ENCODE assay signal across 8 cellular contexts in genomic region chr14:68862954-68863594, GRCh38.
A peak's percentile ranks its signal among the peaks of the same experiment; 100 is the strongest.
DNase-seq lines count a peak whose midpoint lies in the region; ATAC-seq and TF ChIP-seq lines count a peak whose summit lies in the region.

No MANE protein-coding gene starts in this region.

- H3K9me3 ChIP-seq in DND-41 (ENCODE audit: insufficient read depth, low read length, severe bottlenecking) = peaks cover 11% of the 10 kb centered on the region
- H3K9me3 ChIP-seq in Loucy (ENCODE audit: insufficient read depth, low read depth, low read length) = peaks cover 4% of the 10 kb centered on the region; the same call in 1 of the 2 replicates
- H3K9me3 ChIP-seq in osteoblast (ENCODE audit: low read depth, low read length) = no peaks in the 10 kb centered on the region
- peaks cover 0 to 10% (median 0%) of the 10 kb centered on the region in 4 donors for H3K9me3 ChIP-seq in tibial nerve

- no peaks in the 10 kb centered on the region for H3K9me3 Mint-ChIP-seq in activated T-helper 17 cell treated with anti-CD3 and anti-CD28 coated beads, Interleukin-2, amount 50 U/mL, for 72 hours

- no peak overlapping the region for H3K27ac Mint-ChIP-seq in activated T-helper 17 cell treated with anti-CD3 and anti-CD28 coated beads, Interleukin-2, amount 50 U/mL, for 72 hours

- no peak for TF ChIP-seq POLR2A in tibial nerve (IDR thresholded peaks at IDR 0.05)

- H2AFZ ChIP-seq in DND-41 (ENCODE audit: low read depth, low read length) (peak overlapping the region; percentile 81), Loucy (ENCODE audit: low read length) (peak overlapping the region; percentile 85), osteoblast (ENCODE audit: low read length) (no peak overlapping the region)

- ATAC-seq in DND-41 (ENCODE audit: insufficient read depth, low read depth) = peak; percentile 85
- ATAC-seq in activated T-helper 17 cell treated with anti-CD3 and anti-CD28 coated beads, Interleukin-2, amount 50 U/mL, for 72 hours (replicated peaks) = peak; percentile 59
- peak; percentile 61 for ATAC-seq in foreskin keratinocyte
- ATAC-seq in HG03025 (IDR thresholded peaks at IDR 0.05; ENCODE audit: low FRiP score, unreplicated experiment) = no peak

- DNase-seq in DND-41 = peak; percentile 82
- DNase-seq in RPMI8226 = peak; percentile 58
- DNase-seq in foreskin keratinocyte = peak; percentile 32 to 64
- DNase-seq in osteoblast (ENCODE audit: insufficient read length, low spot score, missing footprints) = peak; percentile 90
- DNase-seq in tibial nerve (ENCODE audit: low spot score in 2 of 2) = peak; percentile 61 to 90

- no peaks in the 10 kb centered on the region for H3K36me3 ChIP-seq in DND-41 (ENCODE audit: insufficient read depth, low read length)
- no peaks in the 10 kb centered on the region for H3K36me3 ChIP-seq in Loucy (ENCODE audit: insufficient read depth, low read length)
- peaks cover 12% of the 10 kb centered on the region for H3K36me3 ChIP-seq in osteoblast (ENCODE audit: insufficient read depth, low read length)
- H3K36me3 ChIP-seq in tibial nerve = peaks cover 0 to 3% (median 0%) of the 10 kb centered on the region in 3 donors

- WGBS in tibial nerve, 2 donors = 0% methylated on average over 2 of the region's 2 CpGs

- H3K79me2 ChIP-seq in DND-41 (ENCODE audit: insufficient read depth, low read length) = no peaks in the 10 kb centered on the region
- H3K79me2 ChIP-seq in Loucy (ENCODE audit: insufficient read depth, low read length) = no peaks in the 10 kb centered on the region
- no peaks in the 10 kb centered on the region for H3K79me2 ChIP-seq in osteoblast (ENCODE audit: insufficient read depth, low read length)

- no peaks in the 10 kb centered on the region for H3K27me3 Mint-ChIP-seq in activated T-helper 17 cell treated with anti-CD3 and anti-CD28 coated beads, Interleukin-2, amount 50 U/mL, for 72 hours

- H3K27ac ChIP-seq in DND-41 (ENCODE audit: low read length) (no peak overlapping the region), foreskin keratinocyte (no peak overlapping the region), osteoblast (ENCODE audit: low read depth, low read length) (no peak overlapping the region), tibial nerve (no peak overlapping the region)

- no peak overlapping the region for H3K4me3 Mint-ChIP-seq in activated T-helper 17 cell treated with anti-CD3 and anti-CD28 coated beads, Interleukin-2, amount 50 U/mL, for 72 hours

- H3K4me1 Mint-ChIP-seq in activated T-helper 17 cell treated with anti-CD3 and anti-CD28 coated beads, Interleukin-2, amount 50 U/mL, for 72 hours = no peaks in the 10 kb centered on the region

- H3K4me1 ChIP-seq in DND-41 (ENCODE audit: insufficient read depth, low read length) (no peaks in the 10 kb centered on the region), Loucy (ENCODE audit: insufficient read depth, low read length, poor library complexity, severe bottlenecking) (no peaks in the 10 kb centered on the region), foreskin keratinocyte (no peaks in the 10 kb centered on the region), osteoblast (ENCODE audit: insufficient read depth, low read length) (no peaks in the 10 kb centered on the region), tibial nerve (no peaks in the 10 kb centered on the region)

- H4K20me1 ChIP-seq in DND-41 (ENCODE audit: insufficient read depth, low read length) = no peaks in the 10 kb centered on the region
- no peaks in the 10 kb centered on the region for H4K20me1 ChIP-seq in Loucy (ENCODE audit: insufficient read depth, low read length, poor library complexity, severe bottlenecking)
- H4K20me1 ChIP-seq in osteoblast (ENCODE audit: insufficient read depth, low read length) = no peaks in the 10 kb centered on the region

- no peak overlapping the region for H3K9ac ChIP-seq in DND-41 (ENCODE audit: low read depth, low read length)
- H3K9ac ChIP-seq in Loucy (ENCODE audit: low read depth, low read length, poor library complexity, severe bottlenecking) = no peak overlapping the region

- no peak overlapping the region for H3K4me2 ChIP-seq in DND-41 (ENCODE audit: insufficient read depth, low read length)
- H3K4me2 ChIP-seq in Loucy (ENCODE audit: low read depth, low read length, poor library complexity, severe bottlenecking) = no peak overlapping the region
- no peak overlapping the region for H3K4me2 ChIP-seq in osteoblast (ENCODE audit: insufficient read depth, low read length)

- H3K27me3 ChIP-seq in DND-41 (ENCODE audit: insufficient read depth, low read length, poor library complexity) (no peaks in the 10 kb centered on the region), Loucy (ENCODE audit: insufficient read depth, low read length, poor library complexity, severe bottlenecking) (no peaks in the 10 kb centered on the region), foreskin keratinocyte (no peaks in the 10 kb centered on the region), osteoblast (ENCODE audit: insufficient read depth, low read length) (no peaks in the 10 kb centered on the region), tibial nerve (no peaks in the 10 kb centered on the region)

- H3K36me3 Mint-ChIP-seq in activated T-helper 17 cell treated with anti-CD3 and anti-CD28 coated beads, Interleukin-2, amount 50 U/mL, for 72 hours (ENCODE audit: low read depth) = no peaks in the 10 kb centered on the region

- TF ChIP-seq CTCF in DND-41 (IDR thresholded peaks at IDR 0.05; ENCODE audit: borderline replicate concordance, extremely low read depth, low read length, poor library complexity, severe bottlenecking) = peak; percentile 91
- peak; percentile 86 for TF ChIP-seq CTCF in Loucy (conservative IDR thresholded peaks at IDR 0.05; ENCODE audit: low read length)
- peak; percentile 85 for TF ChIP-seq CTCF in foreskin keratinocyte (conservative IDR thresholded peaks at IDR 0.05)
- peak; percentile 82 for TF ChIP-seq CTCF in osteoblast (IDR thresholded peaks at IDR 0.05; ENCODE audit: extremely low read depth, low read depth, low read length)
- TF ChIP-seq CTCF in tibial nerve (IDR thresholded peaks at IDR 0.05) = peak; percentile 61 to 75 (median 62)

- no peak for TF ChIP-seq EP300 in tibial nerve (IDR thresholded peaks at IDR 0.05)

- no peaks in the 10 kb centered on the region for H3K9me2 ChIP-seq in Loucy (replicated peaks; ENCODE audit: low read depth, low read length)

- H3K4me3 ChIP-seq in DND-41 (ENCODE audit: low read depth in 1 of 2, low read length in 2 of 2) = no peak overlapping the region
- no peak overlapping the region for H3K4me3 ChIP-seq in Loucy (ENCODE audit: low read length, poor library complexity, severe bottlenecking)
- H3K4me3 ChIP-seq in osteoblast (ENCODE audit: insufficient read depth, low read length) = no peak overlapping the region
- no peak overlapping the region for H3K4me3 ChIP-seq in tibial nerve

- no peaks in the 10 kb centered on the region for H3F3A ChIP-seq in Loucy (ENCODE audit: low read depth)
